Comparison of ENCODE assay signal across 17 cellular contexts in the genomic region with DNA sequence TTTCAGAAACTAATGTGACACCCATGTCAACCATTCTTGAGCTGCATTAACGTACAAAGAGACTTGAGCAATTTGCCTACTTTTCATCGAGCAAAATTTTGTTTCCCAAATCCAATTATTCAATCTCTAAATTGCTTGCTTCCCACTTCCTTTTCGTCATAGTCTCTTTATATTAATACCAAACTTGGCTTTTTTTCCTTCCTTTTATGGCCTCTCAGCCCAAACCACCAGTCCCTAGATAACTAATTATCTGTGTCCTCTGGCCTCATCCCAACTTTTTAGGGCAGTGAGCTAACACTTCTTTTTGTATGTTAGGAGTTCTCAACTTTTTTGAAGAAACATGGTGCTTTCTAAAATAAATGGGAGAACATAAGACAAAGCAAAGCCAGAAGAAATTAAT.
"Had no signal": no experiment of that assay in that cellular context is flagged by ENCODE, and none has a peak within 500 bp of the region (broad histone marks: within the 10 kb centered on the region; RNA-seq: fewer than 3 reads in every experiment).

No MANE protein-coding gene starts in this region.

- ATAC-seq: body of pancreas, WTC11 had no signal

- H3K27ac ChIP-seq: body of pancreas, coronary artery, esophagus squamous epithelium, ovary, transverse colon, vagina had no signal

- H3K9me3 ChIP-seq: body of pancreas, esophagus squamous epithelium, ovary, transverse colon, vagina had no signal

- DNase-seq: activated CD4-positive, alpha-beta T cell treated with anti-CD3 and anti-CD28 coated beads for 48 hours; activated CD8-positive, alpha-beta memory T cell treated with anti-CD3 and anti-CD28 coated beads, Interleukin-2, amount 50 U/mL, for 4 hours; activated effector memory CD4-positive, alpha-beta T cell treated with anti-CD3 and anti-CD28 coated beads, Interleukin-2, amount 50 U/mL, for 16 hours; activated T-cell treated with anti-CD3 and anti-CD28 coated beads, Interleukin-2, amount 50 U/mL, for 48 hours; amniotic stem cell; body of pancreas; esophagus squamous epithelium; head of caudate nucleus; midbrain; ovary; stimulated activated CD4-positive, alpha-beta T cell treated with anti-CD3 and anti-CD28 coated beads, Interleukin-4, amount 100 ng/mL, for 1 hour; substantia nigra; transverse colon had no signal

- H3K4me3 Mint-ChIP-seq: WTC11 had no signal

- H3K4me1 ChIP-seq: body of pancreas, vagina had no signal

- H3K36me3 ChIP-seq: esophagus squamous epithelium, ovary, transverse colon, vagina had no signal

- H3K27me3 ChIP-seq: body of pancreas, esophagus squamous epithelium, ovary, vagina had no signal

- H3K4me3 ChIP-seq: body of pancreas, coronary artery, esophagus squamous epithelium, ovary, transverse colon, vagina had no signal

- H3K27ac Mint-ChIP-seq: activated naive CD8-positive, alpha-beta T cell; WTC11 had no signal
